Comparison of ENCODE assay signal across 26 cellular contexts in genomic region chr7:121436136-121436535, GRCh38.
"Had no signal": no experiment of that assay in that cellular context is flagged by ENCODE, and none has a peak within 500 bp of the region (broad histone marks: within the 10 kb centered on the region; RNA-seq: fewer than 3 reads in every experiment).

No MANE protein-coding gene starts in this region.

- H3K27me3 ChIP-seq: colonic mucosa, foreskin keratinocyte, gastroesophageal sphincter, heart right ventricle, neutrophil, pancreas, right lobe of liver, stomach, thyroid gland had no signal

- H3K36me3 ChIP-seq: colonic mucosa, gastroesophageal sphincter, heart right ventricle, neutrophil, pancreas, right lobe of liver, stomach, thyroid gland had no signal

- H3K4me3 ChIP-seq: colonic mucosa, gastroesophageal sphincter, heart right ventricle, lung, mucosa of descending colon, pancreas, right lobe of liver, stomach, thyroid gland had no signal

- FAIRE-seq: endometrium, pancreas had no signal

- DNase-seq: colonic mucosa; effector memory CD8-positive, alpha-beta T cell; glutamatergic neuron; heart right ventricle; hypothalamus; immature natural killer cell; islet precursor cell; mesenchymal stem cell; mucosa of descending colon; naive B cell; pancreas; right lobe of liver; stimulated activated CD4-positive, alpha-beta T cell treated with anti-CD3 and anti-CD28 coated beads, Interleukin-2, amount 100 ng/mL, for 24 hours; stimulated activated CD4-positive, alpha-beta T cell treated with anti-CD3 and anti-CD28 coated beads, Interleukin-4, amount 100 ng/mL, for 24 hours; stimulated activated naive CD4-positive, alpha-beta T cell treated with Interleukin-2 at 50 U/mL for 16 hours; stomach; thyroid gland had no signal

- ATAC-seq: effector memory CD8-positive, alpha-beta T cell; esophagus mucosa; foreskin keratinocyte; gastroesophageal sphincter; heart right ventricle; left lobe of liver; mucosa of descending colon; natural killer cell treated with Interleukin-12 subunit alpha and Interleukin-12 subunit beta and Interleukin-15 and Interleukin-18, amount 100 ng/mL, for 72 hours; pancreas; right lobe of liver; stimulated activated effector memory CD8-positive, alpha-beta T cell treated with anti-CD3 and anti-CD28 coated beads, Interleukin-12 subunit alpha, Interleukin-12 subunit beta, amount 100 ng/mL, for 72 hours had no signal

- H3K27ac ChIP-seq: colonic mucosa, gastroesophageal sphincter, heart right ventricle, neutrophil, pancreas, right lobe of liver, stomach, thyroid gland had no signal

- H3K4me1 ChIP-seq: colonic mucosa, foreskin keratinocyte had no signal

- H3K9me3 ChIP-seq: colonic mucosa, gastroesophageal sphincter, mucosa of descending colon, neutrophil, pancreas, right lobe of liver, stomach, thyroid gland had no signal
